Comparison of ENCODE assay signal across 16 cellular contexts in genomic region chr1:55445416-55445815, GRCh38.
DNase-seq lines count a peak whose midpoint lies in the region; ATAC-seq and TF ChIP-seq lines count a peak whose summit lies in the region.
"Had no signal": no experiment of that assay in that cellular context is flagged by ENCODE, and none has a peak within 500 bp of the region (broad histone marks: within the 10 kb centered on the region; RNA-seq: fewer than 3 reads in every experiment).

No MANE protein-coding gene starts in this region.

- in situ Hi-C loops in GM13977 (cut with MboI; ENCODE audit: low pct_unique_long_range_greater_than_20kb, low sequenced_read_pairs, unreplicated experiment), result no loop called here

- no peaks in the 10 kb centered on the region for H3K36me3 ChIP-seq in Karpas-422 (ENCODE audit: insufficient read depth, low read length)
- H3K36me3 ChIP-seq: gastroesophageal sphincter, stomach had no signal

- no peaks in the 10 kb centered on the region for H3K9me2 ChIP-seq in Karpas-422 (replicated peaks; ENCODE audit: insufficient read depth, low read length)

- TF ChIP-seq CTCF in GM13977 (IDR thresholded peaks at IDR 0.05; ENCODE audit: extremely low read depth, insufficient read depth, missing control alignments), result no peak
- TF ChIP-seq CTCF in type B pancreatic cell (conservative IDR thresholded peaks at IDR 0.05), result no peak

- H3K36me3 Mint-ChIP-seq in type B pancreatic cell, result no peaks in the 10 kb centered on the region
- H3K36me3 Mint-ChIP-seq: CD4-positive, CD25-positive, alpha-beta regulatory T cell had no signal

- no peaks in the 10 kb centered on the region for H3K27me3 ChIP-seq in Karpas-422 (ENCODE audit: low read length)
- H3K27me3 ChIP-seq: gastroesophageal sphincter, stomach had no signal

- H3K27me3 Mint-ChIP-seq in type B pancreatic cell, result no peaks in the 10 kb centered on the region

- H2AFZ ChIP-seq in Karpas-422 (ENCODE audit: low read length), result no peak overlapping the region

- peaks cover 12% of the 10 kb centered on the region for H3K4me1 Mint-ChIP-seq in type B pancreatic cell (ENCODE audit: unreplicated experiment)
- H3K4me1 Mint-ChIP-seq: CD4-positive, CD25-positive, alpha-beta regulatory T cell had no signal

- no peak overlapping the region for H3K4me3 Mint-ChIP-seq in type B pancreatic cell
- H3K4me3 Mint-ChIP-seq: CD4-positive, CD25-positive, alpha-beta regulatory T cell; nephron had no signal

- no peak overlapping the region for H3K27ac Mint-ChIP-seq in type B pancreatic cell
- H3K27ac Mint-ChIP-seq: CD4-positive, CD25-positive, alpha-beta regulatory T cell; nephron had no signal

- peaks cover 5% of the 10 kb centered on the region for H3K9me3 Mint-ChIP-seq in type B pancreatic cell

- no peaks in the 10 kb centered on the region for H3K79me2 ChIP-seq in Karpas-422 (ENCODE audit: low read length)

- H4K20me1 ChIP-seq in Karpas-422 (ENCODE audit: insufficient read depth, low read depth, low read length), result no peaks in the 10 kb centered on the region

- ATAC-seq in GM18907 (IDR thresholded peaks at IDR 0.05; ENCODE audit: unreplicated experiment) (peak; percentile 92), HG02870 (IDR thresholded peaks at IDR 0.05; ENCODE audit: unreplicated experiment) (peak; percentile 86)
- ATAC-seq: gastroesophageal sphincter, left colon had no signal

- H3K4me2 ChIP-seq in Karpas-422 (ENCODE audit: low read depth, low read length, poor library complexity, severe bottlenecking), result no peak overlapping the region

- H3K9me3 ChIP-seq in Karpas-422 (ENCODE audit: low read length), result no peaks in the 10 kb centered on the region
- H3K9me3 ChIP-seq: gastroesophageal sphincter, stomach had no signal

- no peak overlapping the region for H3K9ac ChIP-seq in Karpas-422 (ENCODE audit: low read length)

- DNase-seq in GM13977 (ENCODE audit: low spot score) (peak; percentile 21), Karpas-422 (peak; percentile 4), cerebellar nuclear complex (lab: John Stamatoyannopoulos, UW) (no peak), midbrain (lab: John Stamatoyannopoulos, UW) (no peak), type B pancreatic cell (ENCODE audit: extremely low spot score, unreplicated experiment) (no peak), nucleus accumbens (lab: John Stamatoyannopoulos, UW) (no peak)
- DNase-seq: anterior cingulate cortex, left colon, NCI-H2171, stomach, SW 1271 had no signal

- no peaks in the 10 kb centered on the region for H3K4me1 ChIP-seq in Karpas-422 (ENCODE audit: low read length)

- H3K4me3 ChIP-seq in Karpas-422 (ENCODE audit: low read length), result no peak overlapping the region
- H3K4me3 ChIP-seq: gastroesophageal sphincter, stomach had no signal

- H3K27ac ChIP-seq in Karpas-422 (ENCODE audit: low read length), result no peak overlapping the region

Comparison
In these comparisons a context has a peak if more than half of its experiments do, and no peak if none do; other contexts are left out.
1. DNase-seq: peak in GM13977 (single experiment) and Karpas-422 (single experiment); none in cerebellar nuclear complex (0 of 2), midbrain (single experiment), type B pancreatic cell (single experiment) and nucleus accumbens (0 of 56).